11 cellular contexts compared by ENCODE assay signal in genomic region chr4:36551697-36552214, GRCh38.
DNase-seq lines count a peak whose midpoint lies in the region; ATAC-seq and TF ChIP-seq lines count a peak whose summit lies in the region.
"Had no signal": no experiment of that assay in that cellular context is flagged by ENCODE, and none has a peak within 500 bp of the region (broad histone marks: within the 10 kb centered on the region; RNA-seq: fewer than 3 reads in every experiment).

No MANE protein-coding gene starts in this region.

- WGBS in lower leg skin, 2 donors: 52 to 67% methylated on average over 4 of the region's 4 CpGs

- TF ChIP-seq POLR2A in lower leg skin (IDR thresholded peaks at IDR 0.05): no peak

- ATAC-seq in GM18858 (IDR thresholded peaks at IDR 0.05; ENCODE audit: unreplicated experiment): peak; percentile 94
- peak; percentile 91 for ATAC-seq in GM21529 (IDR thresholded peaks at IDR 0.05; ENCODE audit: unreplicated experiment)
- peak; percentile 94 for ATAC-seq in HG03378 (IDR thresholded peaks at IDR 0.05; ENCODE audit: unreplicated experiment)
- peak; percentile 28 for ATAC-seq in central memory CD8-positive, alpha-beta T cell (replicated peaks; ENCODE audit: extremely low read depth, poor library complexity, severe bottlenecking)
- ATAC-seq: left colon, upper lobe of right lung had no signal

- intact Hi-C loops in lower leg skin (cut with DNase I; ENCODE audit: low total_unique reads): no loop called here

- peaks cover 56% of the 10 kb centered on the region for H3K27me3 ChIP-seq in WERI-Rb-1 (ENCODE audit: insufficient read depth, low read depth, severe bottlenecking)
- H3K27me3 ChIP-seq: upper lobe of right lung had no signal

- no peak overlapping the region for H3K4me3 Mint-ChIP-seq in central memory CD8-positive, alpha-beta T cell

- no peak overlapping the region for H3K4me3 ChIP-seq in WERI-Rb-1 (ENCODE audit: low read depth, low read length)
- no peak overlapping the region for H3K4me3 ChIP-seq in lower leg skin (ENCODE audit: low read depth, poor library complexity, severe bottlenecking)
- H3K4me3 ChIP-seq: upper lobe of right lung had no signal

- H3K4me1 Mint-ChIP-seq in central memory CD8-positive, alpha-beta T cell: no peaks in the 10 kb centered on the region

- TF ChIP-seq CTCF in WERI-Rb-1 (IDR thresholded peaks at IDR 0.05; ENCODE audit: low read depth, low read length): no peak
- TF ChIP-seq CTCF in lower leg skin (IDR thresholded peaks at IDR 0.05): no peak

- H3K9me3 ChIP-seq in WERI-Rb-1 (ENCODE audit: severe bottlenecking): no peaks in the 10 kb centered on the region
- H3K9me3 ChIP-seq: upper lobe of right lung had no signal

- H3K9me3 Mint-ChIP-seq in central memory CD8-positive, alpha-beta T cell: no peaks in the 10 kb centered on the region

- no peak for DNase-seq in central memory CD8-positive, alpha-beta T cell (ENCODE audit: low spot score in 2 of 2)
- DNase-seq in WERI-Rb-1 (no peak), lower leg skin (ENCODE audit: low spot score in 2 of 2) (no peak), NCI-H2029 (lab: John Stamatoyannopoulos, UW) (no peak), HT-29 (ENCODE audit: low spot score) (no peak)
- DNase-seq: dermis blood vessel endothelial cell, left colon, upper lobe of right lung had no signal

- no peaks in the 10 kb centered on the region for H3K36me3 ChIP-seq in WERI-Rb-1
- H3K36me3 ChIP-seq: upper lobe of right lung had no signal

- peaks cover 7% of the 10 kb centered on the region for H3K27me3 Mint-ChIP-seq in central memory CD8-positive, alpha-beta T cell

- no peak overlapping the region for H3K27ac Mint-ChIP-seq in central memory CD8-positive, alpha-beta T cell (ENCODE audit: low read depth)

- no peaks in the 10 kb centered on the region for H3K36me3 Mint-ChIP-seq in central memory CD8-positive, alpha-beta T cell (ENCODE audit: insufficient read depth)

- no peak overlapping the region for H3K27ac ChIP-seq in WERI-Rb-1
- H3K27ac ChIP-seq: upper lobe of right lung had no signal

Comparison
In these comparisons a context has a peak if more than half of its experiments do, and no peak if none do; other contexts are left out.
1. ATAC-seq: peak in every context shown above with its lines; median percentile 94 in GM18858; 94 in HG03378; 91 in GM21529; 28 in central memory CD8-positive, alpha-beta T cell.